ENCODE assay signal across 22 cellular contexts in the genomic region with DNA sequence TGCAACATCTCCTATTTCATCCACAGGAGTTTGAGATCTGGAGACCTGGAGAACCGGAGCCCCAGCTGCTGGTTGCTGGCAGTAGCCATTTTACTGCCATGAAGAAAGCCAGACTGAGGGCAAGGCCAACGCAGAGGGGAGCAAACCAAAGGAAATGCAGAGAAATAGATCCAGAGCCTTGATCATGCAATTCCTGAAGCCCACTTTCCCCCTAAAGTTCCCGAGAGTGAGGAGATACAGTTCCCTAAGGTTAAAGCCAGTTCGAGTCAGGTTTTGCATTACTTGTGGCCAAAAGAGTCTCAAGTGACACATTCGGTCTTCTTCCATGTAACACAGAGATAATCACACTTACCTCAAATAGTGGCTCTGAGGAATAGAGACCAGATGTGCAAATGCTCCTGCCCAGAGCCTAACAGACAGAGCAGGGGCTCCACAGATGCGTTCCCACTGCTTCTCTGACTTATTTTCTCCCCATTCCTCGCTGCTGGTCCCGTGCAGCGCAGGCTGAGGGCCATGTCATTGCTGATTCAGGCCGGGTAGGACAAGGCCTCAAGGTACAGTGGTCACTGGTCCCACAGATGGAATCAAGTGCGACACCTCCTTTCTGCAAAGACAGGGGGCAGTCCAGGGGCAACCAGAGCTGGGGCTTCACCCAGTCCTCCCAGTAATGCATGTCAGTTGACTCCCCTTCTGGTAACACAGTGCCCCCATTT.
"Had no signal": no experiment of that assay in that cellular context is flagged by ENCODE, and none has a peak within 500 bp of the region (broad histone marks: within the 10 kb centered on the region; RNA-seq: fewer than 3 reads in every experiment).

No MANE protein-coding gene starts in this region.

- H3K27ac Mint-ChIP-seq: effector memory CD8-positive, alpha-beta T cell; natural killer cell; progenitor cell of endocrine pancreas had no signal

- H2AFZ ChIP-seq: parathyroid adenoma had no signal

- H3K36me3 Mint-ChIP-seq: natural killer cell had no signal

- H3K9me3 ChIP-seq: lower lobe of right lung, neutrophil, suprapubic skin, transverse colon, upper lobe of right lung, vagina had no signal

- H3K4me1 Mint-ChIP-seq: natural killer cell; stimulated activated naive CD8-positive, alpha-beta T cell treated with anti-CD3 and anti-CD28 coated beads, Interleukin-15, amount 100 ng/mL, for 72 hours had no signal

- H3K4me2 ChIP-seq: smooth muscle cell had no signal

- H3K27me3 Mint-ChIP-seq: effector memory CD8-positive, alpha-beta T cell; stimulated activated naive CD8-positive, alpha-beta T cell treated with anti-CD3 and anti-CD28 coated beads, Interleukin-15, amount 100 ng/mL, for 72 hours had no signal

- H3K27ac ChIP-seq: lower lobe of right lung, neutrophil, parathyroid adenoma, suprapubic skin, transverse colon, upper lobe of right lung, vagina had no signal

- H3K4me3 Mint-ChIP-seq: effector memory CD8-positive, alpha-beta T cell; natural killer cell; stimulated activated naive CD8-positive, alpha-beta T cell treated with anti-CD3 and anti-CD28 coated beads, Interleukin-15, amount 100 ng/mL, for 72 hours had no signal

- ATAC-seq: effector memory CD8-positive, alpha-beta T cell; left ventricle myocardium superior; lower lobe of right lung; natural killer cell; sciatic nerve; stimulated activated naive CD8-positive, alpha-beta T cell treated with anti-CD3 and anti-CD28 coated beads, Interleukin-15, amount 100 ng/mL, for 72 hours; upper lobe of right lung had no signal

- DNase-seq: cortex of kidney; effector memory CD8-positive, alpha-beta T cell; left ventricle myocardium superior; lower lobe of right lung; natural killer cell; stimulated activated CD4-positive, alpha-beta T cell treated with anti-CD3 and anti-CD28 coated beads, Interleukin-12 subunit alpha, Interleukin-12 subunit beta, amount 100 ng/mL, for 4 hours; stimulated activated CD4-positive, alpha-beta T cell treated with anti-CD3 and anti-CD28 coated beads, Interleukin-1b, Interleukin-23, amount 100 ng/mL, for 48 hours; stimulated activated CD4-positive, alpha-beta T cell treated with anti-CD3 and anti-CD28 coated beads, Interleukin-4, amount 100 ng/mL, for 1 hour; stimulated activated CD8-positive, alpha-beta memory T cell treated with anti-CD3 and anti-CD28 coated beads, Interleukin-4, amount 100 ng/mL, for 48 hours; stimulated activated naive CD4-positive, alpha-beta T cell; stimulated activated naive CD8-positive, alpha-beta T cell treated with anti-CD3 and anti-CD28 coated beads, Interleukin-15, amount 100 ng/mL, for 72 hours; transverse colon; upper lobe of right lung had no signal

- H3K36me3 ChIP-seq: lower lobe of right lung, neutrophil, suprapubic skin, transverse colon, upper lobe of right lung, vagina had no signal

- H3K4me1 ChIP-seq: lower lobe of right lung, parathyroid adenoma, transverse colon, upper lobe of right lung, vagina had no signal

- FAIRE-seq: frontal cortex, keratinocyte had no signal

- H3K79me2 ChIP-seq: parathyroid adenoma had no signal

- H3K4me3 ChIP-seq: lower lobe of right lung, smooth muscle cell, suprapubic skin, transverse colon, upper lobe of right lung, vagina had no signal

- H3K9ac ChIP-seq: parathyroid adenoma had no signal

- H3K9me3 Mint-ChIP-seq: effector memory CD8-positive, alpha-beta T cell; stimulated activated naive CD8-positive, alpha-beta T cell treated with anti-CD3 and anti-CD28 coated beads, Interleukin-15, amount 100 ng/mL, for 72 hours had no signal

- H3K27me3 ChIP-seq: neutrophil, suprapubic skin, transverse colon, upper lobe of right lung, vagina had no signal
